ENCODE assay signal across 9 cellular contexts in the genomic region with DNA sequence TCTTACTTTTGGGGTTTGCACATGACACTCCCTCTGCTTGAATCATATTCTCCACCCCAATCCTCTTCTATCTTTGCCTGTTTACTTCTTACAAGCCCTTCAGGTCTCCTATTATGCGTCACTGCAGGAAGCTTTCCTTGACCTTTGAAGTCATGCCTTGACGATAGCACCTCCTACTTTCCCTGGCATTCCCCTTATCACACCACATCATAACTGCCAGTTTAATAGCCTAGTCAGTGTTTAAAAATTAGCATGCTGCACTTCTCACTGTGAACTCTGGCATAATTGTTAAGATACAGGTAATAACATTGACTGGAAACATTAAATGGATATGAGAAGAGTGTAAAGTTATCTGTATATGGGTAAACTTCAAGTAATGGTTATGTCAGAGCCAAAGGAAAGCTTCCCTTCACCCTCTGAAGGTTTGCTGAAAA. TPM values are rescaled to one million over a fixed set of nuclear protein-coding genes. Genes with fewer than 3 reads are reported as not detected.
DNase-seq lines count a peak whose midpoint lies in the region; ATAC-seq and TF ChIP-seq lines count a peak whose summit lies in the region.
"Had no signal": no experiment of that assay in that cellular context is flagged by ENCODE, and none has a peak within 500 bp of the region (broad histone marks: within the 10 kb centered on the region; RNA-seq: fewer than 3 reads in every experiment).

No MANE protein-coding gene starts in this region.

- no peaks in the 10 kb centered on the region for H3K36me3 ChIP-seq in CD8-positive, alpha-beta T cell (ENCODE audit: insufficient read depth, low read length)
- H3K36me3 ChIP-seq in Karpas-422 (ENCODE audit: insufficient read depth, low read length), result no peaks in the 10 kb centered on the region

- POLR2A ChIA-PET in CD8-positive, alpha-beta T cell (lab: Charles Lee), result no interaction called here

- H3K27ac ChIP-seq in CD8-positive, alpha-beta T cell (ENCODE audit: low read depth, low read length), result no peak overlapping the region
- no peak overlapping the region for H3K27ac ChIP-seq in Karpas-422 (ENCODE audit: low read length)

- no peak overlapping the region for H3K4me2 ChIP-seq in Karpas-422 (ENCODE audit: low read depth, low read length, poor library complexity, severe bottlenecking)

- H3K9me2 ChIP-seq in Karpas-422 (replicated peaks; ENCODE audit: insufficient read depth, low read length), result no peaks in the 10 kb centered on the region

- no peak overlapping the region for H3K4me3 ChIP-seq in CD8-positive, alpha-beta T cell (ENCODE audit: low read depth, low read length)
- H3K4me3 ChIP-seq in Karpas-422 (ENCODE audit: low read length), result no peak overlapping the region

- intact Hi-C loops in CD8-positive, alpha-beta T cell (cut with DNase I, micrococcal nuclease), result no loop called here

- H3K27ac Mint-ChIP-seq in CD8-positive, alpha-beta T cell, result peak overlapping the region; percentile 6
- H3K27ac Mint-ChIP-seq in activated T-helper 17 cell treated with anti-CD3 and anti-CD28 coated beads, Interleukin-2, amount 50 U/mL, for 72 hours, result peak overlapping the region; percentile 82
- H3K27ac Mint-ChIP-seq: naive B cell had no signal

- no peak overlapping the region for H3K9ac ChIP-seq in Karpas-422 (ENCODE audit: low read length)

- H3K9me3 Mint-ChIP-seq in CD8-positive, alpha-beta T cell, result no peaks in the 10 kb centered on the region
- no peaks in the 10 kb centered on the region for H3K9me3 Mint-ChIP-seq in activated T-helper 17 cell treated with anti-CD3 and anti-CD28 coated beads, Interleukin-2, amount 50 U/mL, for 72 hours

- H2AFZ ChIP-seq in Karpas-422 (ENCODE audit: low read length), result no peak overlapping the region

- H3K9me3 ChIP-seq in CD8-positive, alpha-beta T cell (ENCODE audit: low read length), result no peaks in the 10 kb centered on the region
- H3K9me3 ChIP-seq in Karpas-422 (ENCODE audit: low read length), result no peaks in the 10 kb centered on the region

- no peaks in the 10 kb centered on the region for H3K4me1 ChIP-seq in CD8-positive, alpha-beta T cell (ENCODE audit: insufficient read depth, low read length)
- peaks cover 10% of the 10 kb centered on the region for H3K4me1 ChIP-seq in Karpas-422 (ENCODE audit: low read length)

- CTCF ChIA-PET in CD8-positive, alpha-beta T cell (lab: Charles Lee), result no interaction called here

- no peaks in the 10 kb centered on the region for H3K36me3 Mint-ChIP-seq in CD8-positive, alpha-beta T cell
- no peaks in the 10 kb centered on the region for H3K36me3 Mint-ChIP-seq in activated T-helper 17 cell treated with anti-CD3 and anti-CD28 coated beads, Interleukin-2, amount 50 U/mL, for 72 hours (ENCODE audit: low read depth)
- H3K36me3 Mint-ChIP-seq: naive B cell had no signal

- no peaks in the 10 kb centered on the region for H4K20me1 ChIP-seq in Karpas-422 (ENCODE audit: insufficient read depth, low read depth, low read length)

- no peak overlapping the region for H3K4me3 Mint-ChIP-seq in CD8-positive, alpha-beta T cell
- H3K4me3 Mint-ChIP-seq in activated T-helper 17 cell treated with anti-CD3 and anti-CD28 coated beads, Interleukin-2, amount 50 U/mL, for 72 hours, result peak overlapping the region; percentile 55
- H3K4me3 Mint-ChIP-seq: naive B cell had no signal

- no peak for TF ChIP-seq CTCF in CD8-positive, alpha-beta T cell (IDR thresholded peaks at IDR 0.05)

- peak; percentile 81 for ATAC-seq in CD8-positive, alpha-beta T cell
- peak; percentile 47 for ATAC-seq in HG02759 (IDR thresholded peaks at IDR 0.05; ENCODE audit: unreplicated experiment)
- peak; percentile 94 for ATAC-seq in activated T-helper 17 cell treated with anti-CD3 and anti-CD28 coated beads, Interleukin-2, amount 50 U/mL, for 72 hours (replicated peaks)
- no peak for ATAC-seq in HG03457 (IDR thresholded peaks at IDR 0.05; ENCODE audit: unreplicated experiment)

- no peaks in the 10 kb centered on the region for H3K27me3 ChIP-seq in CD8-positive, alpha-beta T cell (ENCODE audit: insufficient read depth, low read length)
- no peaks in the 10 kb centered on the region for H3K27me3 ChIP-seq in Karpas-422 (ENCODE audit: low read length)

- H3K79me2 ChIP-seq in Karpas-422 (ENCODE audit: low read length), result no peaks in the 10 kb centered on the region

- no peaks in the 10 kb centered on the region for H3K27me3 Mint-ChIP-seq in CD8-positive, alpha-beta T cell (ENCODE audit: low read depth)
- no peaks in the 10 kb centered on the region for H3K27me3 Mint-ChIP-seq in activated T-helper 17 cell treated with anti-CD3 and anti-CD28 coated beads, Interleukin-2, amount 50 U/mL, for 72 hours
- H3K27me3 Mint-ChIP-seq: naive B cell had no signal

- peaks cover 7% of the 10 kb centered on the region for H3K4me1 Mint-ChIP-seq in CD8-positive, alpha-beta T cell (ENCODE audit: low read depth)
- H3K4me1 Mint-ChIP-seq in activated T-helper 17 cell treated with anti-CD3 and anti-CD28 coated beads, Interleukin-2, amount 50 U/mL, for 72 hours, result peaks cover 11% of the 10 kb centered on the region
- H3K4me1 Mint-ChIP-seq: naive B cell had no signal

- peak in 1 of 7 experiments; percentile 28 for DNase-seq in CD8-positive, alpha-beta T cell
- DNase-seq in kidney glomerular epithelial cell (lab: John Stamatoyannopoulos, UW), result peak; percentile 80
- no peak for DNase-seq in Karpas-422
- DNase-seq in hypothalamus (lab: John Stamatoyannopoulos, UW), result no peak
- no peak for DNase-seq in HuH-7 (ENCODE audit: low spot score)
- DNase-seq: naive B cell had no signal

RNA-seq across cellular contexts. Expression of gene CEP120, which starts 37.1 kb away (rescaled TPM):
- total RNA-seq in CD8-positive, alpha-beta T cell, result 10 to 100 TPM; 63.6 to 69.1 TPM
- total RNA-seq in activated T-helper 17 cell treated with anti-CD3 and anti-CD28 coated beads, Interleukin-2, amount 50 U/mL, for 72 hours, result 10 to 100 TPM; 20.3 to 34.5 TPM
- total RNA-seq in Karpas-422 (2014; rRNA removed; shearing (Covaris generic); ENCODE audit: low replicate concordance), result 21.9 and 48.9 TPM in 2 replicates

RNA-seq across cellular contexts. Expression of gene CSNK1G3, which starts 51.7 kb away (rescaled TPM):
- total RNA-seq in CD8-positive, alpha-beta T cell, result 10 to 100 TPM; 98.1 to 99.9 TPM
- total RNA-seq in activated T-helper 17 cell treated with anti-CD3 and anti-CD28 coated beads, Interleukin-2, amount 50 U/mL, for 72 hours, result 10 to 100 TPM; 27.6 to 39.5 TPM
- total RNA-seq in Karpas-422 (2014; rRNA removed; shearing (Covaris generic); ENCODE audit: low replicate concordance), result 27.4 and 28.5 TPM in 2 replicates
